Comparison of ENCODE assay signal across 8 cellular contexts in genomic region chr1:153633161-153633746, GRCh38. TPM values are rescaled to one million over a fixed set of nuclear protein-coding genes. Genes with fewer than 3 reads are reported as not detected.
A peak's percentile ranks its signal among the peaks of the same experiment; 100 is the strongest.
DNase-seq lines count a peak whose midpoint lies in the region; ATAC-seq and TF ChIP-seq lines count a peak whose summit lies in the region.

No MANE protein-coding gene starts in this region.

- no peaks in the 10 kb centered on the region for H3K27me3 ChIP-seq in psoas muscle (ENCODE audit: insufficient read depth in 3 of 3, low read length in 2 of 3)

- H3K4me1 ChIP-seq in psoas muscle, result peaks cover 53% of the 10 kb centered on the region

- 20 to 41% (median 20%) methylated on average over 18 of the region's 18 CpGs for WGBS in psoas muscle, 3 donors

- H3K27ac ChIP-seq in psoas muscle, result peak overlapping the region; percentile 100

- DNase-seq in RKO (ENCODE audit: low spot score), result peak; percentile 47
- DNase-seq in fibroblast of the aortic adventitia (ENCODE audit: low read depth), result no peak
- no peak for DNase-seq in psoas muscle
- no peak for DNase-seq in activated CD4-positive, CD25-positive, alpha-beta regulatory T cell (lab: John Stamatoyannopoulos, UW)
- DNase-seq in NCI-H1048 (lab: John Stamatoyannopoulos, UW), result no peak
- no peak for DNase-seq in pons (ENCODE audit: low spot score)

- intact Hi-C loops in psoas muscle (cut with DNase I), result no loop called here

- no peaks in the 10 kb centered on the region for H3K9me3 ChIP-seq in psoas muscle

- peaks cover 7 to 44% of the 10 kb centered on the region in 2 donors for H3K36me3 ChIP-seq in psoas muscle (ENCODE audit: insufficient read depth in 1 of 2, low read depth in 1 of 2)

- peak; percentile 1 for ATAC-seq in GM21619 (IDR thresholded peaks at IDR 0.05; ENCODE audit: unreplicated experiment)
- peak; percentile 5 to 34 (median 20) for ATAC-seq in psoas muscle
- ATAC-seq in HG02885 (IDR thresholded peaks at IDR 0.05; ENCODE audit: poor library complexity, unreplicated experiment), result no peak

- TF ChIP-seq CTCF in fibroblast of the aortic adventitia (IDR thresholded peaks at IDR 0.05; ENCODE audit: insufficient read depth, low read length) (no peak), psoas muscle (IDR thresholded peaks at IDR 0.05) (no peak)

- H3K4me3 ChIP-seq in fibroblast of the aortic adventitia (ENCODE audit: low read depth, low read length) (peak overlapping the region; percentile 60), psoas muscle (peak overlapping the region; percentile 99)

RNA-seq across cellular contexts. Expression of gene CHTOP, which starts 0.6 kb away (rescaled TPM):
- total RNA-seq in fibroblast of the aortic adventitia (ENCODE audit: low replicate concordance) (26.8 and 44.6 TPM in 2 replicates), psoas muscle (10 to 100 TPM; 71.1 to 87.7 (median 80.2) TPM)
- 100 to 1,000 TPM in 2 of 3 donors, 10 to 100 TPM in 1; 88.3 to 122 (median 111) TPM for polyA plus RNA-seq in psoas muscle

RNA-seq across cellular contexts. Expression of gene S100A1, which starts 5.0 kb away (rescaled TPM):
- 0.54 and 2.9 TPM in 2 replicates for total RNA-seq in fibroblast of the aortic adventitia (ENCODE audit: low replicate concordance)
- total RNA-seq in psoas muscle, result 1,000 to 10,000 TPM in 3 of 4 donors, 100 to 1,000 TPM in 1; 785 to 1,205 (median 1,028) TPM
- 1,000 to 10,000 TPM in 1 of 3 donors, 100 to 1,000 TPM in 2; 370 to 1,423 (median 918) TPM for polyA plus RNA-seq in psoas muscle

RNA-seq across cellular contexts. Expression of gene S100A13, which starts 5.9 kb away (rescaled TPM):
- total RNA-seq in fibroblast of the aortic adventitia (ENCODE audit: low replicate concordance), result 220 and 296 TPM in 2 replicates
- total RNA-seq in psoas muscle, result 100 to 1,000 TPM in 2 of 4 donors, 10 to 100 TPM in 2; 72.4 to 199 (median 106) TPM
- polyA plus RNA-seq in psoas muscle, result 100 to 1,000 TPM in 2 of 3 donors, 10 to 100 TPM in 1; 79.6 to 159 (median 133) TPM

RNA-seq across cellular contexts. Expression of gene S100A14, which starts 17.1 kb away (rescaled TPM):
- 0.18 TPM in 1 of 2 replicates, not detected in the other for total RNA-seq in fibroblast of the aortic adventitia (ENCODE audit: low replicate concordance)
- under 1 TPM in 1 of 4 donors, not detected in 3; 0.22 TPM for total RNA-seq in psoas muscle
- polyA plus RNA-seq in psoas muscle, result under 1 TPM; 0.38 to 0.48 (median 0.39) TPM

RNA-seq across cellular contexts. Expression of gene S100A16, which starts 20.3 kb away (rescaled TPM):
- 159 and 406 TPM in 2 replicates for total RNA-seq in fibroblast of the aortic adventitia (ENCODE audit: low replicate concordance)
- 10 to 100 TPM; 23.3 to 57.2 (median 38.3) TPM for total RNA-seq in psoas muscle
- 100 to 1,000 TPM in 1 of 3 donors, 10 to 100 TPM in 2; 23.5 to 251 (median 38.1) TPM for polyA plus RNA-seq in psoas muscle

Comparison
In these comparisons a context has a peak if more than half of its experiments do, and no peak if none do; other contexts are left out.
1. RNA of gene S100A1, which starts 5.0 kb away (total RNA-seq): 785 to 1,205 TPM in psoas muscle; 0.54 to 2.9 TPM in fibroblast of the aortic adventitia; every median in the first group is over 100 times any median in the second.